Comparison of ENCODE assay signal across 22 cellular contexts in the genomic region with DNA sequence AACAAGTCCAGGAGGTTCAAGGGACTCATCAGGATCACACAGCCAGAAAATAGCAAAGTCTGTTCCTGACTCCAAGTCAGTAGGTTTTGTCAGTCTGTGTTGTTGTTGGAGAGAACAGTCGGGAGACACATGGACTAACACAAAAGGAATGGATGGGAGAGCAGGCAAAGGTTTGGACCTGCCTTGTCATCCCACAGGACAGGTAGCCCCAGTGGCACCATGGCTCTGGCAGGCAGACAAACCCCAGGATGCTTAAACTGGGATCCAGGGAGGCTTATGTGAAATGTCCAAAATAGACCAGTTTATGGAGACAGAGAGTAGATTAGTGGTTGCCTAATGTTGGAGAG.
A peak's percentile ranks its signal among the peaks of the same experiment; 100 is the strongest.
DNase-seq lines count a peak whose midpoint lies in the region; ATAC-seq and TF ChIP-seq lines count a peak whose summit lies in the region.
"Had no signal": no experiment of that assay in that cellular context is flagged by ENCODE, and none has a peak within 500 bp of the region (broad histone marks: within the 10 kb centered on the region; RNA-seq: fewer than 3 reads in every experiment).

No MANE protein-coding gene starts in this region.

- intact Hi-C loops in right cardiac atrium (cut with DNase I) (no loop called here), Right ventricle myocardium inferior (cut with DNase I) (no loop called here), sciatic nerve (cut with DNase I) (no loop called here), Caco-2 (cut with micrococcal nuclease; ENCODE audit: unreplicated experiment) (no loop called here)

- H3K4me3 ChIP-seq in right cardiac atrium (ENCODE audit: low read length) (no peak overlapping the region), gastroesophageal sphincter (no peak overlapping the region), Caco-2 (ENCODE audit: low read depth, low read length) (no peak overlapping the region)
- H3K4me3 ChIP-seq: GM23338, heart right ventricle had no signal

- TF ChIP-seq CTCF in gastroesophageal sphincter (IDR thresholded peaks at IDR 0.05) (no peak), Caco-2 (IDR thresholded peaks at IDR 0.05; ENCODE audit: insufficient read depth in 1 of 2, low read depth in 1 of 2, low read length in 1 of 2, severe bottlenecking in 1 of 2, unreplicated experiment in 1 of 2) (no peak)

- H3K4me3 Mint-ChIP-seq in Caco-2 (ENCODE audit: unreplicated experiment) = no peak overlapping the region
- H3K4me3 Mint-ChIP-seq: activated CD4-positive, alpha-beta memory T cell treated with anti-CD3 and anti-CD28 coated beads, Interleukin-2, amount 10 ng/mL, durations not matched to agents 7 days and 5 days; activated naive CD8-positive, alpha-beta T cell; CD8-positive, alpha-beta T cell; GM23338; HFFc6 had no signal

- no peaks in the 10 kb centered on the region for H3K27me3 Mint-ChIP-seq in Caco-2 (ENCODE audit: insufficient read depth, unreplicated experiment)

- TF ChIP-seq POLR2A in gastroesophageal sphincter (IDR thresholded peaks at IDR 0.05) = no peak

- H3K27me3 ChIP-seq in right cardiac atrium (ENCODE audit: control insufficient read depth, insufficient read depth) = no peaks in the 10 kb centered on the region
- H3K27me3 ChIP-seq in gastroesophageal sphincter = peaks cover 39% of the 10 kb centered on the region
- H3K27me3 ChIP-seq in Caco-2 (replicated peaks; ENCODE audit: control insufficient read depth, insufficient read depth, low read length) = no peaks in the 10 kb centered on the region

- H3K9me3 Mint-ChIP-seq in Caco-2 (ENCODE audit: unreplicated experiment) = no peaks in the 10 kb centered on the region
- H3K9me3 Mint-ChIP-seq: activated CD4-positive, alpha-beta memory T cell treated with anti-CD3 and anti-CD28 coated beads, Interleukin-2, amount 10 ng/mL, durations not matched to agents 7 days and 5 days; CD8-positive, alpha-beta T cell; GM23338; HFFc6 had no signal

- TF ChIP-seq EP300 in gastroesophageal sphincter (IDR thresholded peaks at IDR 0.05) = no peak

- POLR2A ChIA-PET in Caco-2 (lab: Charles Lee) = no interaction called here

- peak in 1 of 3 donors; percentile 56 for DNase-seq in right cardiac atrium
- no peak for DNase-seq in Right ventricle myocardium inferior (ENCODE audit: missing footprints)
- DNase-seq in sciatic nerve (ENCODE audit: low spot score) = no peak
- no peak for DNase-seq in activated CD4-positive, alpha-beta T cell treated with anti-CD3 and anti-CD28 coated beads for 4 hours
- no peak for DNase-seq in Caco-2
- DNase-seq in activated CD4-positive, alpha-beta T cell treated with anti-CD3 and anti-CD28 coated beads, Interleukin-2, amount 50 U/mL, for 48 hours = no peak
- DNase-seq: activated CD4-positive, alpha-beta memory T cell treated with anti-CD3 and anti-CD28 coated beads, Interleukin-2, amount 10 ng/mL, durations not matched to agents 7 days and 5 days; CD8-positive, alpha-beta T cell; effector CD4-positive, alpha-beta T cell; HFFc6; Kasumi-1; kidney glomerular epithelial cell; mesendoderm; MV-4-11; NCI-H1436 treated with DMSO at 0.1 percent for 48 hours; stimulated activated CD4-positive, alpha-beta T cell treated with anti-CD3 and anti-CD28 coated beads, Interleukin-2, amount 100 ng/mL, for 48 hours had no signal

- H3K36me3 Mint-ChIP-seq in Caco-2 (ENCODE audit: insufficient read depth, unreplicated experiment) = no peaks in the 10 kb centered on the region
- H3K36me3 Mint-ChIP-seq: activated naive CD8-positive, alpha-beta T cell; CD8-positive, alpha-beta T cell had no signal

- no TSS peak for BruUV-seq in Caco-2 (replicated peaks; lab: Mats Ljungman, UMichigan)

- 31% methylated on average over 1 of the region's 1 CpG for WGBS in right cardiac atrium
- 27 to 50% methylated on average over 1 of the region's 1 CpG for WGBS in gastroesophageal sphincter (ENCODE audit: low coverage in 1 of 2), 2 donors

- H3K9me3 ChIP-seq in right cardiac atrium (ENCODE audit: control insufficient read depth, low read length) (no peaks in the 10 kb centered on the region), gastroesophageal sphincter (no peaks in the 10 kb centered on the region), Caco-2 (no peaks in the 10 kb centered on the region)
- H3K9me3 ChIP-seq: heart right ventricle had no signal

- H3K27ac Mint-ChIP-seq in Caco-2 (ENCODE audit: unreplicated experiment) = no peak overlapping the region
- H3K27ac Mint-ChIP-seq: activated CD4-positive, alpha-beta memory T cell treated with anti-CD3 and anti-CD28 coated beads, Interleukin-2, amount 10 ng/mL, durations not matched to agents 7 days and 5 days; activated naive CD8-positive, alpha-beta T cell; CD8-positive, alpha-beta T cell; GM23338; HFFc6 had no signal

- H3K36me3 ChIP-seq in gastroesophageal sphincter (no peaks in the 10 kb centered on the region), Caco-2 (ENCODE audit: control insufficient read depth, insufficient read depth, low read length) (no peaks in the 10 kb centered on the region)
- H3K36me3 ChIP-seq: heart right ventricle had no signal

- H3K4me1 ChIP-seq in right cardiac atrium (ENCODE audit: control insufficient read depth, insufficient read depth, low read length) (peaks cover 11% of the 10 kb centered on the region), gastroesophageal sphincter (peaks cover 0 to 22% (median 0%) of the 10 kb centered on the region in 3 donors), Caco-2 (peaks cover 36% of the 10 kb centered on the region)

- H3K4me1 Mint-ChIP-seq in Caco-2 (ENCODE audit: low read depth, unreplicated experiment) = peaks cover 28% of the 10 kb centered on the region
- H3K4me1 Mint-ChIP-seq: activated CD4-positive, alpha-beta memory T cell treated with anti-CD3 and anti-CD28 coated beads, Interleukin-2, amount 10 ng/mL, durations not matched to agents 7 days and 5 days; GM23338 had no signal

- peak overlapping the region; percentile 39 for H3K27ac ChIP-seq in right cardiac atrium (ENCODE audit: low read length)
- H3K27ac ChIP-seq in gastroesophageal sphincter = peak overlapping the region in 3 of 4 donors; percentile 10 to 39 (median 21)
- H3K27ac ChIP-seq: epithelial cell of prostate, heart right ventricle had no signal

- CTCF ChIA-PET in Caco-2 (lab: Charles Lee) = no interaction called here

- ATAC-seq in right cardiac atrium (no peak), Right ventricle myocardium inferior (no peak), gastroesophageal sphincter (peak; percentile 55), sciatic nerve (peak; percentile 52), GM19467 (IDR thresholded peaks at IDR 0.05; ENCODE audit: unreplicated experiment) (no peak)
- ATAC-seq: CD8-positive, alpha-beta T cell; GM23338 had no signal

Comparison
In these comparisons a context has a peak if more than half of its experiments do, and no peak if none do; other contexts are left out.
1. ATAC-seq: peak in gastroesophageal sphincter (single experiment) and sciatic nerve (single experiment); none in right cardiac atrium (0 of 2), Right ventricle myocardium inferior (single experiment) and GM19467 (single experiment).